In the genomic region with DNA sequence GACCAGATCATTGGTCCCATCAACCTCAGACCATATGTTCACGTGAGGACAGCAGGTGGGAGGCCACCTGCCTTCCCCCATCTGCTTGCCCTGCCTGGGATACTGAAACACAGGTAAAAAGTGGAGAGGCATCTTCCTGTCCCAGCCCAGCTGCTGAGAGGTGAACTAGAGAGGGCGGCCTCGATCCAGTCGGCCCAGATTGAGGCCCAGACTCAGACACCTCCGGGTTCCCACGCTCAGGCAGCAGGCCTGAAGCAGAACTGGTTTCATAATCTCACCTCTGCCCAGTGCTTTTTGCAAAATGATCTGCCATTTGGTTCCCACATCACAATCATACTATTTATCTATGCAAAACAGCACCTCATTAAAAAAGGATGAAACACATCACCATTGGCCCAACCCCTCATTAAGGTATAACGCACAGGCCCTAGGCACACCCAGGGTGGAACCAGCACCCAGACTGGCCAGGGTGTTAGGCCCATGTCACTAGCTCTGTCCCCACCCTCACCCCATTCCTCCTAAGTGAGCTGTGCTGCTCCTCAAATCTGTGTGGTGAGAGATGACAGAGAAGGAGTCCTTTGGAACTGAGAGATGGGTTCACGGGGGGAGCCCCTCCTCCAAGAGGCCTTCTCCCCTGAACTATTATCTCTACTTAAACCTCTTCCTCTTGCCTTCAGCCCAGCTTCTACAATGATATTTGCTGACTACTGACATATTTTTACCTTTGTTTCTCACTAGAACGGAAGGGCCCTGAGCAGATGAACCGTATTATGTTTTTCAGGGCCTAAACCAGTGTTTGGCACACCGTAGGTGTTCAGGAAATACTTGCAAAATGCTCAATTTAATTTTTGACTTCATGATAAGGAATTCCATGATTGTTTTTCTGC, we compare ENCODE assay signal across 15 cellular contexts.
DNase-seq lines count a peak whose midpoint lies in the region; ATAC-seq, FAIRE-seq and TF ChIP-seq lines count a peak whose summit lies in the region.
"Had no signal": no experiment of that assay in that cellular context is flagged by ENCODE, and none has a peak within 500 bp of the region (broad histone marks: within the 10 kb centered on the region; RNA-seq: fewer than 3 reads in every experiment).

No MANE protein-coding gene starts in this region.

- H4K8ac ChIP-seq in mesenchymal stem cell (ENCODE audit: low read length), result no peak overlapping the region

- H3K9me3 Mint-ChIP-seq in activated CD4-positive, alpha-beta memory T cell treated with anti-CD3 and anti-CD28 coated beads for 36 hours, result no peaks in the 10 kb centered on the region
- H3K9me3 Mint-ChIP-seq: stimulated activated naive B cell treated with anti-CD40 and anti-IgM and Interleukin-4, amounts not matched to agents 10 μg/mL and 1 μg/mL and 100 μg/mL, for 72 hours had no signal

- H3K4me3 ChIP-seq in mesenchymal stem cell (ENCODE audit: insufficient read depth in 1 of 2, low read depth in 1 of 2, low read length in 2 of 2), result no peak overlapping the region
- no peak overlapping the region for H3K4me3 ChIP-seq in psoas muscle
- H3K4me3 ChIP-seq: PC-9 had no signal

- FAIRE-seq in urothelium cell line (lab: Jason Lieb, UNC), result peak; percentile 79
- FAIRE-seq: GM19239, kidney had no signal

- H3K36me3 ChIP-seq in mesenchymal stem cell (ENCODE audit: control insufficient read depth in 1 of 2, insufficient read depth in 2 of 2, low read depth in 1 of 2, low read length in 2 of 2), result no peaks in the 10 kb centered on the region
- H3K36me3 ChIP-seq in psoas muscle (ENCODE audit: insufficient read depth in 1 of 2, low read depth in 1 of 2), result no peaks in the 10 kb centered on the region

- H3K4me3 Mint-ChIP-seq in activated CD4-positive, alpha-beta memory T cell treated with anti-CD3 and anti-CD28 coated beads for 36 hours, result no peak overlapping the region
- H3K4me3 Mint-ChIP-seq: stimulated activated naive B cell treated with anti-CD40 and anti-IgM and Interleukin-4, amounts not matched to agents 10 μg/mL and 1 μg/mL and 100 μg/mL, for 72 hours had no signal

- no peak for TF ChIP-seq CTCF in psoas muscle (IDR thresholded peaks at IDR 0.05)

- H3K18ac ChIP-seq in mesenchymal stem cell (ENCODE audit: low read depth in 1 of 2, low read length in 2 of 2), result peak overlapping the region in 1 of 2 experiments; percentile 46

- H2BK15ac ChIP-seq in mesenchymal stem cell (ENCODE audit: low read depth, poor library complexity, severe bottlenecking), result no peak overlapping the region

- intact Hi-C loops in activated CD4-positive, alpha-beta memory T cell treated with anti-CD3 and anti-CD28 coated beads for 36 hours (cut with micrococcal nuclease), result no loop called here
- intact Hi-C loops in psoas muscle (cut with DNase I), result no loop called here

- H3K4ac ChIP-seq in mesenchymal stem cell (ENCODE audit: low read depth in 1 of 2, low read length in 2 of 2), result no peak overlapping the region

- H2BK12ac ChIP-seq in mesenchymal stem cell (ENCODE audit: low read length in 2 of 2), result peak overlapping the region; percentile 43 to 78

- CTCF ChIA-PET in activated CD4-positive, alpha-beta memory T cell treated with anti-CD3 and anti-CD28 coated beads for 36 hours (lab: Charles Lee), result interaction anchor here (0.7 kb wide), 1 partner anchor 60 kb away, joined by 3 read pairs; no protein-coding TSS in a partner anchor

- no peak overlapping the region for H2AFZ ChIP-seq in mesenchymal stem cell (ENCODE audit: low read depth, low read length)
- H2AFZ ChIP-seq: PC-9 had no signal

- POLR2A ChIA-PET in activated CD4-positive, alpha-beta memory T cell treated with anti-CD3 and anti-CD28 coated beads for 36 hours (lab: Charles Lee), result interaction anchor here (1.0 kb wide), 1 partner anchor 82 kb away, joined by 3 read pairs; a partner anchor contains a TSS

- H3K23ac ChIP-seq in mesenchymal stem cell (ENCODE audit: low read length in 2 of 2), result no peak overlapping the region

- no peak overlapping the region for H2BK120ac ChIP-seq in mesenchymal stem cell (ENCODE audit: low read depth, low read length)

- H3K4me1 Mint-ChIP-seq in activated CD4-positive, alpha-beta memory T cell treated with anti-CD3 and anti-CD28 coated beads for 36 hours (ENCODE audit: low read depth), result peaks cover 42% of the 10 kb centered on the region

- no peak overlapping the region for H2BK5ac ChIP-seq in mesenchymal stem cell (ENCODE audit: low read depth, low read length, poor library complexity, severe bottlenecking)

- H3K4me1 ChIP-seq in mesenchymal stem cell (ENCODE audit: control insufficient read depth, insufficient read depth, low read depth, low read length), result peaks cover 2% of the 10 kb centered on the region
- peaks cover 6% of the 10 kb centered on the region for H3K4me1 ChIP-seq in psoas muscle

- H3K9me3 ChIP-seq in mesenchymal stem cell (ENCODE audit: control insufficient read depth, low read length) (no peaks in the 10 kb centered on the region), psoas muscle (no peaks in the 10 kb centered on the region)

- H3K9ac ChIP-seq in mesenchymal stem cell (ENCODE audit: low read length), result no peak overlapping the region

- H3K27ac Mint-ChIP-seq in activated CD4-positive, alpha-beta memory T cell treated with anti-CD3 and anti-CD28 coated beads for 36 hours, result peak overlapping the region; percentile 49

- no peaks in the 10 kb centered on the region for H3K79me1 ChIP-seq in mesenchymal stem cell (replicated peaks; ENCODE audit: low read length, poor library complexity, severe bottlenecking)

- H3K27me3 ChIP-seq in mesenchymal stem cell (ENCODE audit: control insufficient read depth in 1 of 2, insufficient read depth in 1 of 2, low read length in 2 of 2) (no peaks in the 10 kb centered on the region), psoas muscle (ENCODE audit: insufficient read depth in 3 of 3, low read length in 2 of 3) (no peaks in the 10 kb centered on the region)

- peak overlapping the region in 1 of 2 experiments; percentile 69 for H3K14ac ChIP-seq in mesenchymal stem cell (ENCODE audit: low read length in 2 of 2)

- H2AK5ac ChIP-seq in mesenchymal stem cell (ENCODE audit: low read length, severe bottlenecking), result no peak overlapping the region

- in situ Hi-C loops in G401 (cut with HindIII; ENCODE audit: low sequenced_read_pairs), result no loop called here

- 96% methylated on average over 11 of the region's 11 CpGs for WGBS in mesenchymal stem cell
- 86 to 93% (median 88%) methylated on average over 11 of the region's 11 CpGs for WGBS in psoas muscle, 3 donors

- H4K91ac ChIP-seq in mesenchymal stem cell (ENCODE audit: low read length), result peak overlapping the region; percentile 20

- H3K27me3 Mint-ChIP-seq in activated CD4-positive, alpha-beta memory T cell treated with anti-CD3 and anti-CD28 coated beads for 36 hours, result no peaks in the 10 kb centered on the region
- H3K27me3 Mint-ChIP-seq: stimulated activated naive B cell treated with anti-CD40 and anti-IgM and Interleukin-4, amounts not matched to agents 10 μg/mL and 1 μg/mL and 100 μg/mL, for 72 hours had no signal

- no peak overlapping the region for H3K4me2 ChIP-seq in mesenchymal stem cell (ENCODE audit: low read length, poor library complexity, severe bottlenecking)
- H3K4me2 ChIP-seq: PC-9 had no signal

- no peaks in the 10 kb centered on the region for H3K36me3 Mint-ChIP-seq in activated CD4-positive, alpha-beta memory T cell treated with anti-CD3 and anti-CD28 coated beads for 36 hours
- H3K36me3 Mint-ChIP-seq: stimulated activated naive B cell treated with anti-CD40 and anti-IgM and Interleukin-4, amounts not matched to agents 10 μg/mL and 1 μg/mL and 100 μg/mL, for 72 hours had no signal

- ATAC-seq in psoas muscle, result no peak
- ATAC-seq in GM18502 (IDR thresholded peaks at IDR 0.05; ENCODE audit: poor library complexity, unreplicated experiment), result no peak
- ATAC-seq: stimulated activated naive B cell treated with anti-CD40 and anti-IgM and Interleukin-4, amounts not matched to agents 10 μg/mL and 1 μg/mL and 100 μg/mL, for 72 hours had no signal

- DNase-seq in stimulated activated CD4-positive, alpha-beta T cell treated with anti-CD3 and anti-CD28 coated beads, Interleukin-1b, Interleukin-23, amount 100 ng/mL, for 48 hours, result peak; percentile 9
- DNase-seq in stimulated activated CD4-positive, alpha-beta T cell treated with anti-CD3 and anti-CD28 coated beads, Interleukin-4, amount 100 ng/mL, for 24 hours, result no peak
- peak; percentile 34 for DNase-seq in activated CD4-positive, alpha-beta memory T cell treated with anti-CD3 and anti-CD28 coated beads for 36 hours
- DNase-seq in mesenchymal stem cell (no peak), urothelium cell line (ENCODE audit: low spot score) (no peak), psoas muscle (no peak), G401 (ENCODE audit: low spot score) (no peak)
- DNase-seq: caudate nucleus; GDM1; kidney; PC-9; stimulated activated CD4-positive, alpha-beta T cell treated with anti-CD3 and anti-CD28 coated beads, Interleukin-2, amount 100 ng/mL, for 48 hours; stimulated activated naive B cell treated with anti-CD40 and anti-IgM and Interleukin-4, amounts not matched to agents 10 μg/mL and 1 μg/mL and 100 μg/mL, for 72 hours had no signal

- H3K27ac ChIP-seq in mesenchymal stem cell (ENCODE audit: low read length, poor library complexity, severe bottlenecking) (no peak overlapping the region), psoas muscle (no peak overlapping the region)
- H3K27ac ChIP-seq: PC-9 had no signal

Comparison
In these comparisons a context has a peak if more than half of its experiments do, and no peak if none do; other contexts are left out.
1. DNase-seq: peak in stimulated activated CD4-positive, alpha-beta T cell treated with anti-CD3 and anti-CD28 coated beads, Interleukin-1b, Interleukin-23, amount 100 ng/mL, for 48 hours (single experiment) and activated CD4-positive, alpha-beta memory T cell treated with anti-CD3 and anti-CD28 coated beads for 36 hours (single experiment); none in stimulated activated CD4-positive, alpha-beta T cell treated with anti-CD3 and anti-CD28 coated beads, Interleukin-4, amount 100 ng/mL, for 24 hours (single experiment), mesenchymal stem cell (single experiment), urothelium cell line (single experiment), psoas muscle (0 of 2) and G401 (single experiment).